21 cellular contexts compared by ENCODE assay signal in genomic region chr2:200751786-200752185, GRCh38. TPM values are rescaled to one million over a fixed set of nuclear protein-coding genes. Genes with fewer than 3 reads are reported as not detected.
DNase-seq lines count a peak whose midpoint lies in the region; ATAC-seq, FAIRE-seq and TF ChIP-seq lines count a peak whose summit lies in the region.
"Had no signal": no experiment of that assay in that cellular context is flagged by ENCODE, and none has a peak within 500 bp of the region (broad histone marks: within the 10 kb centered on the region; RNA-seq: fewer than 3 reads in every experiment).

No MANE protein-coding gene starts in this region.

- H3K4me3 Mint-ChIP-seq in Calu3 (ENCODE audit: low read depth, unreplicated experiment) (no peak overlapping the region), osteocyte (ENCODE audit: unreplicated experiment) (no peak overlapping the region), progenitor cell of endocrine pancreas (ENCODE audit: low read depth) (no peak overlapping the region)
- H3K4me3 Mint-ChIP-seq: CD14-positive monocyte had no signal

- no peak overlapping the region for H3K18ac ChIP-seq in IMR-90 (ENCODE audit: low read depth, low read length)

- CTCF ChIA-PET in Calu3 (lab: Charles Lee) (no interaction called here), IMR-90 (lab: Yijun Ruan, JAX) (interaction anchor here (1.2 kb wide), 1 partner anchor 16 kb away, joined by 3 read pairs; no protein-coding TSS in a partner anchor)

- no peak overlapping the region for H3K56ac ChIP-seq in IMR-90 (ENCODE audit: extremely low read depth, insufficient read depth, low read length)

- H3K27me3 ChIP-seq in IMR-90 (ENCODE audit: control insufficient read depth, insufficient read depth, low read length) (no peaks in the 10 kb centered on the region), small intestine (ENCODE audit: control insufficient read depth in 2 of 2, insufficient read depth in 2 of 2, low read length in 2 of 2) (no peaks in the 10 kb centered on the region)

- no peak overlapping the region for H2BK5ac ChIP-seq in IMR-90 (ENCODE audit: low read depth, low read length, poor library complexity, severe bottlenecking)

- no peak overlapping the region for H3K14ac ChIP-seq in IMR-90 (replicated peaks; ENCODE audit: low read depth, low read length)

- no peak for DNase-seq in Calu3
- no peak for DNase-seq in IMR-90
- peak; percentile 66 for DNase-seq in epithelial cell of esophagus (ENCODE audit: low read depth)
- peak; percentile 7 for DNase-seq in osteocyte (ENCODE audit: extremely low spot score, unreplicated experiment)
- no peak for DNase-seq in small intestine
- no peak for DNase-seq in progenitor cell of endocrine pancreas (ENCODE audit: low spot score, unreplicated experiment)
- DNase-seq: ACHN, AML-193, DMS 273 treated with DMSO at 0.1 percent for 48 hours, GDM1, HCEC 1CT, MM.1S, NCI-H1092, NCI-H1436 treated with DMSO at 0.1 percent for 48 hours, NCI-H2029, NCI-H345, NCI-H524 treated with DMSO at 0.1 percent for 48 hours had no signal

- TF ChIP-seq POLR2A in IMR-90 (IDR thresholded peaks at IDR 0.05; ENCODE audit: low read depth, low read length), result no peak

- 0 out of 2 replicates have a peak overlapping the region, but pooled peaks have one; percentile 5 for H2AK5ac ChIP-seq in IMR-90 (ENCODE audit: low read depth, low read length)

- no peaks in the 10 kb centered on the region for H3K27me3 Mint-ChIP-seq in Calu3 (ENCODE audit: unreplicated experiment)
- H3K27me3 Mint-ChIP-seq in osteocyte (ENCODE audit: unreplicated experiment), result peaks cover 3% of the 10 kb centered on the region
- peaks cover 16% of the 10 kb centered on the region for H3K27me3 Mint-ChIP-seq in progenitor cell of endocrine pancreas

- H3K4me1 Mint-ChIP-seq in Calu3 (ENCODE audit: low read depth, unreplicated experiment) (peaks cover 60% of the 10 kb centered on the region), osteocyte (ENCODE audit: unreplicated experiment) (peaks cover 21% of the 10 kb centered on the region), progenitor cell of endocrine pancreas (ENCODE audit: low read depth) (peaks cover 16% of the 10 kb centered on the region)

- peak overlapping the region; percentile 12 for H2AFZ ChIP-seq in IMR-90 (replicated peaks; ENCODE audit: low read length, poor library complexity)
- H2AFZ ChIP-seq: PC-9 had no signal

- no peak overlapping the region for H2AK9ac ChIP-seq in IMR-90 (replicated peaks; ENCODE audit: low read depth, low read length, poor library complexity)

- peak overlapping the region; percentile 15 for H3K27ac Mint-ChIP-seq in Calu3 (ENCODE audit: unreplicated experiment)
- no peak overlapping the region for H3K27ac Mint-ChIP-seq in osteocyte (ENCODE audit: unreplicated experiment)
- H3K27ac Mint-ChIP-seq in progenitor cell of endocrine pancreas, result no peak overlapping the region
- H3K27ac Mint-ChIP-seq: CD14-positive monocyte had no signal

- H3K4me3 ChIP-seq in IMR-90 (ENCODE audit: insufficient read depth, low read depth, low read length) (no peak overlapping the region), epithelial cell of esophagus (ENCODE audit: low read length) (no peak overlapping the region), small intestine (ENCODE audit: low read depth in 1 of 2, low read length in 2 of 2) (no peak overlapping the region)
- H3K4me3 ChIP-seq: PC-9 had no signal

- H3K9ac ChIP-seq in IMR-90 (ENCODE audit: low read depth, low read length), result no peak overlapping the region

- peaks cover 6% of the 10 kb centered on the region for H3K36me3 Mint-ChIP-seq in Calu3 (ENCODE audit: insufficient read depth, unreplicated experiment)
- H3K36me3 Mint-ChIP-seq in osteocyte (ENCODE audit: unreplicated experiment), result no peaks in the 10 kb centered on the region
- no peaks in the 10 kb centered on the region for H3K36me3 Mint-ChIP-seq in progenitor cell of endocrine pancreas (ENCODE audit: insufficient read depth)

- H4K5ac ChIP-seq in IMR-90 (ENCODE audit: low read depth, low read length), result no peak overlapping the region

- no peaks in the 10 kb centered on the region for H3K79me1 ChIP-seq in IMR-90 (ENCODE audit: low read depth in 1 of 2, low read length in 2 of 2)

- H2BK120ac ChIP-seq in IMR-90 (ENCODE audit: low read depth, low read length), result no peak overlapping the region

- in situ Hi-C loops in IMR-90 (cut with MboI; ENCODE audit: low sequenced_read_pairs), result no loop called here

- peaks cover 21% of the 10 kb centered on the region for H3K4me1 ChIP-seq in IMR-90 (ENCODE audit: control insufficient read depth, insufficient read depth, low read length)
- H3K4me1 ChIP-seq in small intestine (ENCODE audit: control insufficient read depth in 2 of 2, insufficient read depth in 1 of 2, low read depth in 1 of 2, low read length in 1 of 2), result no peaks in the 10 kb centered on the region

- POLR2A ChIA-PET in IMR-90 (lab: Charles Lee; ENCODE audit: unreplicated experiment), result no interaction called here

- WGBS in IMR-90 (ENCODE audit: extremely low coverage in 2 of 2, insufficient read length in 1 of 2), 2 experiments, result no CpG with 5 or more reads among the region's 2 CpGs
- 75 to 82% (median 80%) methylated on average over 2 of the region's 2 CpGs for WGBS in small intestine, 3 donors

- dilution Hi-C loops in IMR-90 (cut with HindIII; ENCODE audit: low sequenced_read_pairs, unreplicated experiment), result no loop called here

- H3K36me3 ChIP-seq in IMR-90 (ENCODE audit: control insufficient read depth, insufficient read depth, low read length), result no peaks in the 10 kb centered on the region
- H3K36me3 ChIP-seq in small intestine (ENCODE audit: control insufficient read depth in 2 of 2, insufficient read depth in 2 of 2, low read length in 2 of 2), result no peaks in the 10 kb centered on the region

- H3K9me3 Mint-ChIP-seq in Calu3 (ENCODE audit: low read depth, unreplicated experiment) (no peaks in the 10 kb centered on the region), osteocyte (ENCODE audit: unreplicated experiment) (no peaks in the 10 kb centered on the region), progenitor cell of endocrine pancreas (ENCODE audit: low read depth) (no peaks in the 10 kb centered on the region)
- H3K9me3 Mint-ChIP-seq: CD14-positive monocyte had no signal

- H3K23ac ChIP-seq in IMR-90 (ENCODE audit: low read depth, low read length), result peak overlapping the region; percentile 3; the same call in 1 of the 2 replicates

- TF ChIP-seq RAD21 in IMR-90 (IDR thresholded peaks at IDR 0.05; ENCODE audit: low read length), result no peak

- H4K8ac ChIP-seq in IMR-90 (ENCODE audit: low read depth in 2 of 2, low read length in 2 of 2), result no peak overlapping the region

- BruUV-seq in Calu3 (replicated peaks; lab: Mats Ljungman, UMichigan) (no TSS peak), IMR-90 (replicated peaks; lab: Mats Ljungman, UMichigan) (no TSS peak)

- peak overlapping the region; percentile 53; the same call in 2 of the 3 replicates for H2BK15ac ChIP-seq in IMR-90 (ENCODE audit: low read depth, low read length)

- TF ChIP-seq CTCF in Calu3 (IDR thresholded peaks at IDR 0.05; ENCODE audit: unreplicated experiment) (no peak), IMR-90 (conservative IDR thresholded peaks at IDR 0.05; ENCODE audit: low read depth, low read length) (no peak), epithelial cell of esophagus (IDR thresholded peaks at IDR 0.05; ENCODE audit: insufficient read depth, low read depth, low read length, missing control alignments) (no peak), osteocyte (IDR thresholded peaks at IDR 0.05) (no peak), progenitor cell of endocrine pancreas (IDR thresholded peaks at IDR 0.05; ENCODE audit: unreplicated experiment) (no peak)

- no peak for FAIRE-seq in small intestine (lab: Jason Lieb, UNC)

- no peak overlapping the region for H3K27ac ChIP-seq in IMR-90 (ENCODE audit: insufficient read depth, low read length)
- no peak overlapping the region for H3K27ac ChIP-seq in small intestine (ENCODE audit: low read depth in 1 of 2, low read length in 1 of 2)
- H3K27ac ChIP-seq: PC-9, RWPE1 had no signal

- H3K9me1 ChIP-seq in IMR-90 (ENCODE audit: insufficient read depth, low read length), result peaks cover 11% of the 10 kb centered on the region

- H3K9me3 ChIP-seq in IMR-90 (ENCODE audit: control insufficient read depth, insufficient read depth, low read length), result no peaks in the 10 kb centered on the region
- H3K9me3 ChIP-seq in small intestine (ENCODE audit: control insufficient read depth, low read depth), result no peaks in the 10 kb centered on the region

- no peak for ATAC-seq in IMR-90 (ENCODE audit: low read depth)
- no peak for ATAC-seq in GM18519 (IDR thresholded peaks at IDR 0.05; ENCODE audit: low FRiP score, unreplicated experiment)

- H4K91ac ChIP-seq in IMR-90 (ENCODE audit: insufficient read depth, low read depth, low read length), result no peak overlapping the region

- intact Hi-C loops in Calu3 (cut with micrococcal nuclease; ENCODE audit: unreplicated experiment), result no loop called here
- intact Hi-C loops in IMR-90 (cut with micrococcal nuclease), result no loop called here

- peak overlapping the region; percentile 33; the same call in 1 of the 2 replicates for H2BK20ac ChIP-seq in IMR-90 (ENCODE audit: low read depth, low read length)

- H3K4me2 ChIP-seq in IMR-90 (ENCODE audit: low read depth, low read length), result no peak overlapping the region
- H3K4me2 ChIP-seq: PC-9 had no signal

- H3K4ac ChIP-seq in IMR-90 (ENCODE audit: low read depth, low read length), result no peak overlapping the region

- no peaks in the 10 kb centered on the region for H4K20me1 ChIP-seq in IMR-90 (ENCODE audit: insufficient read depth, low read length)

TF ChIP-seq in IMR-90, 13 proteins besides CTCF, POLR2A, EP300 and RAD21 (continues in another document):
- no peak for TF ChIP-seq MXI1 (IDR thresholded peaks at IDR 0.05; ENCODE audit: borderline replicate concordance, low read depth, low read length)
- TF ChIP-seq NFE2L2 (IDR thresholded peaks at IDR 0.05; ENCODE audit: low read depth, low read length), result no peak
- no peak for TF ChIP-seq SMC3 (IDR thresholded peaks at IDR 0.05; ENCODE audit: low read depth, low read length)
- no peak for TF ChIP-seq USF2 (IDR thresholded peaks at IDR 0.05; ENCODE audit: low read depth, low read length)
- no peak for TF ChIP-seq FOS (IDR thresholded peaks at IDR 0.05; ENCODE audit: low read depth, low read length)
- no peak for TF ChIP-seq BHLHE40 (IDR thresholded peaks at IDR 0.05; ENCODE audit: low read depth, low read length)

RNA-seq across cellular contexts. Expression of gene BZW1, which starts 59.9 kb away (rescaled TPM):
- total RNA-seq in Calu3 (2022), result 240 and 254 TPM in 2 replicates
- total RNA-seq in IMR-90 (2012; rRNA removed), result 268 and 323 TPM in 2 replicates
- 187 and 204 TPM in 2 replicates for polyA plus RNA-seq in IMR-90 (2012; rRNA removed)
- polyA plus RNA-seq in IMR-90 (2012; cell fraction: cytosol; rRNA removed), result 31.6 and 185 TPM in 2 replicates
- 11.5 and 146 TPM in 2 replicates for polyA plus RNA-seq in IMR-90 (2012; cell fraction: nucleus; rRNA removed; ENCODE audit: low replicate concordance)
- total RNA-seq in osteocyte, result 199 and 214 TPM in 2 replicates
- 10 to 100 TPM; 50.8 to 77.3 (median 70.4) TPM for polyA plus RNA-seq in small intestine
- total RNA-seq in progenitor cell of endocrine pancreas, result 246 and 248 TPM in 2 replicates

Comparison
In these comparisons a context has a peak if more than half of its experiments do, and no peak if none do; other contexts are left out.
1. DNase-seq: peak in epithelial cell of esophagus (single experiment) and osteocyte (single experiment); none in Calu3 (single experiment), IMR-90 (single experiment), small intestine (single experiment) and progenitor cell of endocrine pancreas (single experiment).